10 cellular contexts compared by ENCODE assay signal in the genomic region with DNA sequence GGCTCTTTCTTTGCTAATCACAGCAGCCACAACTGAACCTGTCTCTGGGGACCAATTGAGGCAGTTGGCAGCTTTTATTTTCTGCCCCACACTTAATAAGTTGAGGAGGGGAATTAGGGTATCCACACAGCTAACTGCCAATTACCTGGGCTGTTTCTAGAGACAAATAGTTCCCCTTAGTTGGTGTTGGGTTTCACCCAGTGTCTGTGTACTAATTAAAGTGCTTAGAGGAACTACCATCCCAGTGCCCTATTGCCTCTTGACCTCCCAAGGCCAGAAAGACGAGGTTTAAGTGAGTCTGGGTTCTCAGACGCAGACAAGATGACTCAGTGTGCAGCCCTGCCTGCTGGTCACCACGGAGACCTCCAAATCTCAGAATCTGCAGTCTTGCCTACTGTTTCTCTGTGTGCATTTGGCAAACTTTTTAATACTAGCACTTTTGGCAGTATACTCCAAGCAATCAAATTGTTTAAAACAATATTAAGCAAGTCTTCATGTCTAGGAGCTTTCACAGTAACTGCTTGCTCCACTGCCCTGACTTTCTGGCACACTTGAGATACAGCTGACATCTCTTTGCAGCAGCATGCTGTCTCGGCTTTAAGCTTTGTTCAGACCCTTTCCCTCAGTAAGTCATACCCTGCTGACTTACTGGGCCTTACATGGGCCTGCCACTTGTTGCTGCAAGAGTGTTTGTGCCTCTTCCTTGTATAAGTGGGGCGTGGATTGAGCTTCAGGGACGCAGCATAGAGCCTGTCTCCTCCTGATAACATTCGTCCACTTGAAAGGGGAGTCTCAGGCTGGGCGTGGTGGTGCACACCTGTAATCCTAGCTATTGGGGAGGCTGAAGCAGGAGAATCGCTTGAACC. TPM values are rescaled to one million over a fixed set of nuclear protein-coding genes. Genes with fewer than 3 reads are reported as not detected.
DNase-seq lines count a peak whose midpoint lies in the region; ATAC-seq and TF ChIP-seq lines count a peak whose summit lies in the region.
"Had no signal": no experiment of that assay in that cellular context is flagged by ENCODE, and none has a peak within 500 bp of the region (broad histone marks: within the 10 kb centered on the region; RNA-seq: fewer than 3 reads in every experiment).

No MANE protein-coding gene starts in this region.

- BruUV-seq in OCI-LY7 (replicated peaks; lab: Mats Ljungman, UMichigan) = no TSS peak

- ATAC-seq in stimulated activated naive B cell treated with anti-CD40 and anti-IgM and Interleukin-4, amounts not matched to agents 10 μg/mL and 1 μg/mL and 100 μg/mL, for 72 hours (replicated peaks) = peak; percentile 77 to 80

- no peak overlapping the region for H3K56ac ChIP-seq in H9 (ENCODE audit: insufficient read length, low read depth, low read length)

- H3K9me3 Mint-ChIP-seq in stimulated activated naive B cell treated with anti-CD40 and anti-IgM and Interleukin-4, amounts not matched to agents 10 μg/mL and 1 μg/mL and 100 μg/mL, for 72 hours = no peaks in the 10 kb centered on the region
- H3K9me3 Mint-ChIP-seq in H9 = no peaks in the 10 kb centered on the region
- H3K9me3 Mint-ChIP-seq: activated naive CD8-positive, alpha-beta T cell treated with anti-CD3 and anti-CD28 coated beads, Interleukin-2, amount 10 ng/mL, durations not matched to agents 7 days and 5 days had no signal

- no peak overlapping the region for H3T11ph ChIP-seq in H9 (ENCODE audit: low read length)

- H4K20me1 ChIP-seq in H9 (ENCODE audit: control insufficient read depth, insufficient read depth, insufficient read length) (no peaks in the 10 kb centered on the region), OCI-LY7 (ENCODE audit: insufficient read depth, low read length) (peaks cover 6% of the 10 kb centered on the region; the same call in 1 of the 2 replicates)

- peak overlapping the region; percentile 50 to 61 for H3K4me3 Mint-ChIP-seq in stimulated activated naive B cell treated with anti-CD40 and anti-IgM and Interleukin-4, amounts not matched to agents 10 μg/mL and 1 μg/mL and 100 μg/mL, for 72 hours
- H3K4me3 Mint-ChIP-seq in H9 = no peak overlapping the region
- H3K4me3 Mint-ChIP-seq: activated naive CD8-positive, alpha-beta T cell treated with anti-CD3 and anti-CD28 coated beads, Interleukin-2, amount 10 ng/mL, durations not matched to agents 7 days and 5 days had no signal

- H3K4me1 ChIP-seq in right atrium auricular region = peaks cover 0 to 81% of the 10 kb centered on the region in 2 donors
- H3K4me1 ChIP-seq in H9 (ENCODE audit: insufficient read depth, low read length) = peaks cover 7% of the 10 kb centered on the region; the same call in 1 of the 2 replicates
- H3K4me1 ChIP-seq in OCI-LY7 (ENCODE audit: insufficient read depth, low read length, poor library complexity, severe bottlenecking) = no peaks in the 10 kb centered on the region

- peak overlapping the region; percentile 65 for H3K27ac Mint-ChIP-seq in stimulated activated naive B cell treated with anti-CD40 and anti-IgM and Interleukin-4, amounts not matched to agents 10 μg/mL and 1 μg/mL and 100 μg/mL, for 72 hours
- H3K27ac Mint-ChIP-seq in H9 = peak overlapping the region in 1 of 3 experiments; percentile 38; a peak in 1 of 7 replicates
- H3K27ac Mint-ChIP-seq: activated naive CD8-positive, alpha-beta T cell treated with anti-CD3 and anti-CD28 coated beads, Interleukin-2, amount 10 ng/mL, durations not matched to agents 7 days and 5 days had no signal

- intact Hi-C loops in OCI-LY7 (cut with micrococcal nuclease; ENCODE audit: unreplicated experiment) = no loop called here

- H2BK12ac ChIP-seq in H9 (ENCODE audit: insufficient read length, low read depth, low read length) = no peak overlapping the region

- H3K27me3 ChIP-seq in right atrium auricular region = no peaks in the 10 kb centered on the region
- no peaks in the 10 kb centered on the region for H3K27me3 ChIP-seq in H9 (ENCODE audit: insufficient read depth, low read length)
- H3K27me3 ChIP-seq: tibial nerve had no signal

- H3K27ac ChIP-seq in right atrium auricular region (peak overlapping the region; percentile 40 to 71), H9 (ENCODE audit: insufficient read length, low read depth, low read length) (no peak overlapping the region), OCI-LY7 (ENCODE audit: low read depth, low read length, poor library complexity, severe bottlenecking) (no peak overlapping the region)

- no peak overlapping the region for H2BK15ac ChIP-seq in H9 (ENCODE audit: low read depth, low read length)

- H4K8ac ChIP-seq in H9 (replicated peaks; ENCODE audit: insufficient read length, low read depth, low read length) = no peak overlapping the region

- H3K4me2 ChIP-seq in H9 (ENCODE audit: insufficient read depth, insufficient read length, low read length) (no peak overlapping the region), OCI-LY7 (ENCODE audit: low read length) (no peak overlapping the region)

- H2AFZ ChIP-seq in H9 (ENCODE audit: low read length) (no peak overlapping the region), OCI-LY7 (ENCODE audit: low read length) (no peak overlapping the region)

- POLR2A ChIA-PET in OCI-LY7 (lab: Charles Lee) = interaction anchor here (0.5 to 2.5 kb wide), 3 partner anchors 9 to 388 kb away, joined by 3 to 5 read pairs (median 3); no protein-coding TSS in a partner anchor

- H3K9me3 ChIP-seq in right atrium auricular region (no peaks in the 10 kb centered on the region), H9 (ENCODE audit: control insufficient read depth, low read depth, low read length) (no peaks in the 10 kb centered on the region), OCI-LY7 (ENCODE audit: low read length) (no peaks in the 10 kb centered on the region)
- H3K9me3 ChIP-seq: tibial nerve had no signal

- H3K23me2 ChIP-seq in H9 (ENCODE audit: insufficient read length, low read depth, low read length, poor library complexity, severe bottlenecking) = no peaks in the 10 kb centered on the region

- no peak overlapping the region for H2BK20ac ChIP-seq in H9 (ENCODE audit: low read depth, low read length, poor library complexity, severe bottlenecking)

- H2BK120ac ChIP-seq in H9 (ENCODE audit: low read depth, low read length, poor library complexity, severe bottlenecking) = no peak overlapping the region

- H3K79me2 ChIP-seq in H9 (ENCODE audit: insufficient read depth, low read length) (peaks cover 3% of the 10 kb centered on the region; the same call in 1 of the 2 replicates), OCI-LY7 (ENCODE audit: insufficient read depth, low read depth, low read length) (peaks cover 10% of the 10 kb centered on the region; the same call in 1 of the 2 replicates)

- H4K91ac ChIP-seq in H9 (ENCODE audit: insufficient read length, low read depth, low read length) = no peak overlapping the region

- H3K36me3 Mint-ChIP-seq in stimulated activated naive B cell treated with anti-CD40 and anti-IgM and Interleukin-4, amounts not matched to agents 10 μg/mL and 1 μg/mL and 100 μg/mL, for 72 hours = peaks cover 46 to 52% of the 10 kb centered on the region in 2 donors
- peaks cover under 1 to 6% (median 5%) of the 10 kb centered on the region in 3 experiments; a peak in 3 of 7 replicates for H3K36me3 Mint-ChIP-seq in H9 (ENCODE audit: insufficient read depth in 1 of 3, low read depth in 3 of 3)

- H3K9me2 ChIP-seq in OCI-LY7 (ENCODE audit: insufficient read depth, low read length) = no peaks in the 10 kb centered on the region

- H3K4ac ChIP-seq in H9 (ENCODE audit: low read depth, low read length) = no peak overlapping the region

- CTCF ChIA-PET in OCI-LY7 (lab: Charles Lee; ENCODE audit: unreplicated experiment) = no interaction called here

- DNase-seq in HCEC 1CT = peak; percentile 60
- peak; percentile 63 for DNase-seq in amniotic epithelial cell (ENCODE audit: low read depth)
- DNase-seq in right atrium auricular region (ENCODE audit: low spot score) = peak; percentile 77
- DNase-seq in stimulated activated naive B cell treated with anti-CD40 and anti-IgM and Interleukin-4, amounts not matched to agents 10 μg/mL and 1 μg/mL and 100 μg/mL, for 72 hours = peak; percentile 39
- no peak for DNase-seq in NCI-H2107 (lab: John Stamatoyannopoulos, UW)
- DNase-seq in H9 = no peak
- DNase-seq in OCI-LY7 (ENCODE audit: low spot score) = no peak
- DNase-seq in hippocampal formation (lab: John Stamatoyannopoulos, UW) = no peak
- DNase-seq: activated naive CD8-positive, alpha-beta T cell treated with anti-CD3 and anti-CD28 coated beads, Interleukin-2, amount 10 ng/mL, durations not matched to agents 7 days and 5 days had no signal

- H3K79me1 ChIP-seq in H9 (ENCODE audit: insufficient read depth, low read depth, low read length, poor library complexity, severe bottlenecking) = no peaks in the 10 kb centered on the region

- no peak overlapping the region for H2BK5ac ChIP-seq in H9 (ENCODE audit: insufficient read length, low read length)

- H3K23ac ChIP-seq in H9 (ENCODE audit: insufficient read length, low read depth, low read length) = no peak overlapping the region

- H3K36me3 ChIP-seq in right atrium auricular region = no peaks in the 10 kb centered on the region
- peaks cover 14% of the 10 kb centered on the region; the same call in 1 of the 2 replicates for H3K36me3 ChIP-seq in OCI-LY7 (ENCODE audit: insufficient read depth, low read length)

- WGBS in H9 (ENCODE audit: extremely low coverage, insufficient read length, low lambda C conversion rate) = no CpG with 5 or more reads among the region's 9 CpGs

- H3K14ac ChIP-seq in H9 (ENCODE audit: insufficient read depth, low read length) = no peak overlapping the region

- H3K4me1 Mint-ChIP-seq in stimulated activated naive B cell treated with anti-CD40 and anti-IgM and Interleukin-4, amounts not matched to agents 10 μg/mL and 1 μg/mL and 100 μg/mL, for 72 hours = peaks cover 55 to 67% of the 10 kb centered on the region in 2 donors
- H3K4me1 Mint-ChIP-seq in H9 = peaks cover 45 to 50% of the 10 kb centered on the region in 2 experiments

- no peak overlapping the region for H4K5ac ChIP-seq in H9 (ENCODE audit: insufficient read length, low read depth, low read length)

- H3K9ac ChIP-seq in H9 (ENCODE audit: extremely low read depth, insufficient read length, low read length) = no peak overlapping the region

- no peak overlapping the region for H3K18ac ChIP-seq in H9 (ENCODE audit: insufficient read length, low read depth, low read length)

- no peak for TF ChIP-seq CTCF in right atrium auricular region (IDR thresholded peaks at IDR 0.05)
- TF ChIP-seq CTCF in H9 (conservative IDR thresholded peaks at IDR 0.05) = no peak
- TF ChIP-seq CTCF in OCI-LY7 (conservative IDR thresholded peaks at IDR 0.05; ENCODE audit: low read length) = no peak

- no peak overlapping the region for H2AK5ac ChIP-seq in H9 (ENCODE audit: insufficient read length, low read length)

- H3K27me3 Mint-ChIP-seq in stimulated activated naive B cell treated with anti-CD40 and anti-IgM and Interleukin-4, amounts not matched to agents 10 μg/mL and 1 μg/mL and 100 μg/mL, for 72 hours = no peaks in the 10 kb centered on the region
- no peaks in the 10 kb centered on the region; the same call in 1 of the 2 replicates for H3K27me3 Mint-ChIP-seq in H9 (ENCODE audit: low read depth)
- H3K27me3 Mint-ChIP-seq: activated naive CD8-positive, alpha-beta T cell treated with anti-CD3 and anti-CD28 coated beads, Interleukin-2, amount 10 ng/mL, durations not matched to agents 7 days and 5 days had no signal

- no peak overlapping the region for H3K4me3 ChIP-seq in right atrium auricular region
- no peak overlapping the region for H3K4me3 ChIP-seq in OCI-LY7 (ENCODE audit: low read depth, low read length, poor library complexity, severe bottlenecking)
- H3K4me3 ChIP-seq: tibial nerve had no signal

RNA-seq across cellular contexts. Expression of a gene that starts 31.9 kb away (rescaled TPM):
- total RNA-seq in right atrium auricular region (10 to 100 TPM; 15.0 to 18.8 TPM), H9 (2021) (65.2 and 66.2 TPM in 2 replicates), OCI-LY7 (2022) (21.4 and 24.1 TPM in 2 replicates)
- total RNA-seq in OCI-LY7 (2014; rRNA removed; shearing (Covaris generic)) = 18.7 and 22.3 TPM in 2 replicates

Comparison
In these comparisons a context has a peak if more than half of its experiments do, and no peak if none do; other contexts are left out.
1. DNase-seq: peak in HCEC 1CT (single experiment), amniotic epithelial cell (single experiment), right atrium auricular region (single experiment) and stimulated activated naive B cell treated with anti-CD40 and anti-IgM and Interleukin-4, amounts not matched to agents 10 μg/mL and 1 μg/mL and 100 μg/mL, for 72 hours (single experiment); none in NCI-H2107 (single experiment), H9 (single experiment), OCI-LY7 (single experiment) and hippocampal formation (0 of 2).
2. H3K27ac ChIP-seq: peak in right atrium auricular region (2 of 2); none in H9 (single experiment) and OCI-LY7 (single experiment).
3. H3K4me3 Mint-ChIP-seq: peak in stimulated activated naive B cell treated with anti-CD40 and anti-IgM and Interleukin-4, amounts not matched to agents 10 μg/mL and 1 μg/mL and 100 μg/mL, for 72 hours (2 of 2); none in H9 (0 of 2).